ENCODE assay signal across 13 cellular contexts in the genomic region with DNA sequence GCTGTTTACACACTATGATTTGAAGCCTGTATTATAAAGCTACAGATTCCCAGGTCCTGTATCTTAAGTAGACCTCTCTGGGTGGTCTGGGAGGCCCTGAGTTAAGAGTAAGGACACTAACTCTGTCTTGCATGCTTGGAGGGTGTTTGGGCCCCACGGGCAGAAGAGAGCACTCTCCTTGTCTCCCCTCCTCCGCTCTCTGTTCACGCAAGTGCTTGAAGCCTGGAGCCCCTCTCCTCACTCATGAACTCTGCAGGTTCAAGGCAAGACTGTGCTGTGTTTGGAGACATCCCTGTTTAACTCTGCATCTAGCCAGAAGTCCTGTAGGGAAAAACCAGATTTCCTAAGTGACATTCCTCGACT.
DNase-seq lines count a peak whose midpoint lies in the region; ATAC-seq lines count a peak whose summit lies in the region.
"Had no signal": no experiment of that assay in that cellular context is flagged by ENCODE, and none has a peak within 500 bp of the region (broad histone marks: within the 10 kb centered on the region; RNA-seq: fewer than 3 reads in every experiment).

No MANE protein-coding gene starts in this region.

- H3K9me3 Mint-ChIP-seq in activated CD4-positive, alpha-beta T cell treated with anti-CD3 and anti-CD28 coated beads, Interleukin-2, amount 10 ng/mL, durations not matched to agents 24 days and 14 days, result peaks cover 7% of the 10 kb centered on the region
- no peaks in the 10 kb centered on the region for H3K9me3 Mint-ChIP-seq in activated CD8-positive, alpha-beta T cell treated with anti-CD3 and anti-CD28 coated beads, Interleukin-2, amount 10 ng/mL, durations not matched to agents 7 days and 5 days (ENCODE audit: insufficient read depth)
- peaks cover 0 to 5% of the 10 kb centered on the region in 2 donors for H3K9me3 Mint-ChIP-seq in stimulated activated naive CD8-positive, alpha-beta T cell treated with anti-CD3 and anti-CD28 coated beads, Interleukin-15, amount 100 ng/mL, for 72 hours

- H3K27me3 Mint-ChIP-seq in activated CD4-positive, alpha-beta T cell treated with anti-CD3 and anti-CD28 coated beads, Interleukin-2, amount 10 ng/mL, durations not matched to agents 24 days and 14 days, result peaks cover 7% of the 10 kb centered on the region
- no peaks in the 10 kb centered on the region for H3K27me3 Mint-ChIP-seq in activated CD8-positive, alpha-beta T cell treated with anti-CD3 and anti-CD28 coated beads, Interleukin-2, amount 10 ng/mL, durations not matched to agents 7 days and 5 days (ENCODE audit: low read depth)
- peaks cover 17% of the 10 kb centered on the region for H3K27me3 Mint-ChIP-seq in stimulated activated naive CD8-positive, alpha-beta T cell treated with anti-CD3 and anti-CD28 coated beads, Interleukin-15, amount 100 ng/mL, for 72 hours

- peak overlapping the region; percentile 80 for H3K27ac Mint-ChIP-seq in activated CD4-positive, alpha-beta T cell treated with anti-CD3 and anti-CD28 coated beads, Interleukin-2, amount 10 ng/mL, durations not matched to agents 24 days and 14 days
- H3K27ac Mint-ChIP-seq in activated CD8-positive, alpha-beta T cell treated with anti-CD3 and anti-CD28 coated beads, Interleukin-2, amount 10 ng/mL, durations not matched to agents 7 days and 5 days, result peak overlapping the region; percentile 84
- H3K27ac Mint-ChIP-seq in stimulated activated naive CD8-positive, alpha-beta T cell treated with anti-CD3 and anti-CD28 coated beads, Interleukin-15, amount 100 ng/mL, for 72 hours, result peak overlapping the region; percentile 66 to 95

- no peak for DNase-seq in activated CD4-positive, alpha-beta T cell treated with anti-CD3 and anti-CD28 coated beads, Interleukin-2, amount 10 ng/mL, durations not matched to agents 24 days and 14 days
- DNase-seq in activated CD4-positive, alpha-beta T cell treated with anti-CD3 and anti-CD28 coated beads for 4 hours, result no peak
- no peak for DNase-seq in activated CD8-positive, alpha-beta T cell treated with anti-CD3 and anti-CD28 coated beads, Interleukin-2, amount 10 ng/mL, durations not matched to agents 7 days and 5 days
- no peak for DNase-seq in stimulated activated naive CD8-positive, alpha-beta T cell treated with anti-CD3 and anti-CD28 coated beads, Interleukin-15, amount 100 ng/mL, for 72 hours
- no peak for DNase-seq in HuH-7 (ENCODE audit: low spot score)
- DNase-seq in T1000 (lab: John Stamatoyannopoulos, UW), result no peak
- DNase-seq: ACHN; activated gamma-delta T cell treated with Interleukin-2 at 50 U/mL for 16 hours; left cardiac atrium; stimulated activated CD4-positive, alpha-beta T cell treated with anti-CD3 and anti-CD28 coated beads, Interleukin-4, amount 100 ng/mL, for 24 hours; testis had no signal

- no peak for ATAC-seq in activated CD8-positive, alpha-beta T cell treated with anti-CD3 and anti-CD28 coated beads, Interleukin-2, amount 10 ng/mL, durations not matched to agents 7 days and 5 days
- no peak for ATAC-seq in stimulated activated naive CD8-positive, alpha-beta T cell treated with anti-CD3 and anti-CD28 coated beads, Interleukin-15, amount 100 ng/mL, for 72 hours
- ATAC-seq in GM21717 (IDR thresholded peaks at IDR 0.05; ENCODE audit: unreplicated experiment), result no peak

- no peak overlapping the region for H3K9ac ChIP-seq in iPS-20b (ENCODE audit: low read depth, low read length)

- no peaks in the 10 kb centered on the region for H3K27me3 ChIP-seq in iPS-20b (ENCODE audit: insufficient read depth, low read length)
- H3K27me3 ChIP-seq: testis had no signal

- POLR2A ChIA-PET in activated CD8-positive, alpha-beta T cell treated with anti-CD3 and anti-CD28 coated beads, Interleukin-2, amount 10 ng/mL, durations not matched to agents 7 days and 5 days (lab: Charles Lee), result interaction anchor here (0.8 to 1.2 kb wide), 3 partner anchors 23 to 212 kb away, joined by 3 read pairs; no protein-coding TSS in a partner anchor

- H3K4me1 Mint-ChIP-seq in activated CD4-positive, alpha-beta T cell treated with anti-CD3 and anti-CD28 coated beads, Interleukin-2, amount 10 ng/mL, durations not matched to agents 24 days and 14 days, result peaks cover 49% of the 10 kb centered on the region
- H3K4me1 Mint-ChIP-seq in activated CD8-positive, alpha-beta T cell treated with anti-CD3 and anti-CD28 coated beads, Interleukin-2, amount 10 ng/mL, durations not matched to agents 7 days and 5 days (ENCODE audit: low read depth), result peaks cover 70% of the 10 kb centered on the region
- peaks cover 60% of the 10 kb centered on the region for H3K4me1 Mint-ChIP-seq in stimulated activated naive CD8-positive, alpha-beta T cell treated with anti-CD3 and anti-CD28 coated beads, Interleukin-15, amount 100 ng/mL, for 72 hours

- H3K4me1 ChIP-seq in iPS-20b (ENCODE audit: insufficient read depth, low read length), result peaks cover 46% of the 10 kb centered on the region

- H3K4me3 ChIP-seq in iPS-20b (ENCODE audit: low read length), result peak overlapping the region; percentile 12; the same call in 1 of the 2 replicates
- H3K4me3 ChIP-seq: testis had no signal

- H3K4me3 Mint-ChIP-seq in activated CD4-positive, alpha-beta T cell treated with anti-CD3 and anti-CD28 coated beads, Interleukin-2, amount 10 ng/mL, durations not matched to agents 24 days and 14 days, result peak overlapping the region; percentile 67
- H3K4me3 Mint-ChIP-seq in activated CD8-positive, alpha-beta T cell treated with anti-CD3 and anti-CD28 coated beads, Interleukin-2, amount 10 ng/mL, durations not matched to agents 7 days and 5 days, result peak overlapping the region; percentile 53
- H3K4me3 Mint-ChIP-seq in stimulated activated naive CD8-positive, alpha-beta T cell treated with anti-CD3 and anti-CD28 coated beads, Interleukin-15, amount 100 ng/mL, for 72 hours, result peak overlapping the region; percentile 23 to 50

- intact Hi-C loops in activated CD4-positive, alpha-beta T cell treated with anti-CD3 and anti-CD28 coated beads, Interleukin-2, amount 10 ng/mL, durations not matched to agents 24 days and 14 days (cut with micrococcal nuclease), result loop anchor here (1.0 to 5.0 kb wide), 3 partner anchors 93 to 227 kb away; no protein-coding TSS in a partner anchor

- H3K27ac ChIP-seq in iPS-20b (ENCODE audit: low read length), result no peak overlapping the region
- H3K27ac ChIP-seq: testis had no signal

- peaks cover 11% of the 10 kb centered on the region for H3K36me3 Mint-ChIP-seq in activated CD4-positive, alpha-beta T cell treated with anti-CD3 and anti-CD28 coated beads, Interleukin-2, amount 10 ng/mL, durations not matched to agents 24 days and 14 days (ENCODE audit: low read depth)
- peaks cover 19% of the 10 kb centered on the region for H3K36me3 Mint-ChIP-seq in activated CD8-positive, alpha-beta T cell treated with anti-CD3 and anti-CD28 coated beads, Interleukin-2, amount 10 ng/mL, durations not matched to agents 7 days and 5 days (ENCODE audit: low read depth)

- no peaks in the 10 kb centered on the region for H3K36me3 ChIP-seq in iPS-20b (ENCODE audit: insufficient read depth, low read depth, low read length)

- CTCF ChIA-PET in activated CD8-positive, alpha-beta T cell treated with anti-CD3 and anti-CD28 coated beads, Interleukin-2, amount 10 ng/mL, durations not matched to agents 7 days and 5 days (lab: Charles Lee), result interaction anchor here (1.0 to 2.0 kb wide), 5 partner anchors 9 to 491 kb away, joined by 3 to 5 read pairs (median 5); partner anchors contain the start of gene TMEM242

- H3K9me3 ChIP-seq in iPS-20b (ENCODE audit: insufficient read depth, low read depth, low read length), result no peaks in the 10 kb centered on the region
- H3K9me3 ChIP-seq: testis had no signal
